ENCODE assay signal across 8 cellular contexts in genomic region chr2:219388127-219388844, GRCh38. TPM values are rescaled to one million over a fixed set of nuclear protein-coding genes. Genes with fewer than 3 reads are reported as not detected.
DNase-seq lines count a peak whose midpoint lies in the region; ATAC-seq and TF ChIP-seq lines count a peak whose summit lies in the region.

No MANE protein-coding gene starts in this region.

- no peaks in the 10 kb centered on the region for H3K9me3 ChIP-seq in SU-DHL-6 (ENCODE audit: insufficient read depth, low read length)
- no peaks in the 10 kb centered on the region for H3K9me3 ChIP-seq in transverse colon

- no peak overlapping the region for H3K27ac ChIP-seq in SU-DHL-6 (ENCODE audit: low read depth, low read length)
- peak overlapping the region; percentile 93 to 100 (median 97) for H3K27ac ChIP-seq in transverse colon

- no peaks in the 10 kb centered on the region for H3F3A ChIP-seq in SU-DHL-6 (ENCODE audit: insufficient read depth)

- no peak for TF ChIP-seq EP300 in transverse colon (IDR thresholded peaks at IDR 0.05; ENCODE audit: low read depth)

- H2AFZ ChIP-seq in SU-DHL-6 (ENCODE audit: low read depth, low read length, severe bottlenecking), result peak overlapping the region; percentile 95

- ATAC-seq in HG02798 (IDR thresholded peaks at IDR 0.05; ENCODE audit: poor library complexity, unreplicated experiment), result peak; percentile 84
- peak; percentile 77 for ATAC-seq in activated naive CD8-positive, alpha-beta T cell treated with anti-CD3 and anti-CD28 coated beads, Interleukin-2, amount 50 U/mL, for 24 hours

- no peaks in the 10 kb centered on the region for H3K79me2 ChIP-seq in SU-DHL-6 (ENCODE audit: insufficient read depth, low read length)

- TF ChIP-seq POLR2A in transverse colon (IDR thresholded peaks at IDR 0.05), result no peak

- peak overlapping the region; percentile 49 for H3K4me2 ChIP-seq in SU-DHL-6 (ENCODE audit: low read depth, low read length, poor library complexity, severe bottlenecking)

- peak; percentile 60 for DNase-seq in NCI-H128 (lab: John Stamatoyannopoulos, UW; ENCODE audit: unreplicated experiment)
- peak; percentile 100 for DNase-seq in activated naive CD8-positive, alpha-beta T cell treated with anti-CD3 and anti-CD28 coated beads, Interleukin-2, amount 50 U/mL, for 24 hours
- DNase-seq in cardiac septum (ENCODE audit: low spot score), result peak; percentile 99
- peak; percentile 93 for DNase-seq in pons (ENCODE audit: low spot score)
- DNase-seq in transverse colon, result peak; percentile 99

- no peak overlapping the region for H3K27ac Mint-ChIP-seq in activated naive CD8-positive, alpha-beta T cell treated with anti-CD3 and anti-CD28 coated beads, Interleukin-2, amount 50 U/mL, for 24 hours

- H3K4me3 ChIP-seq in SU-DHL-6 (ENCODE audit: insufficient read depth, low read length, poor library complexity, severe bottlenecking) (peak overlapping the region; percentile 22), transverse colon (peak overlapping the region; percentile 11 to 83 (median 54))

- peak overlapping the region; percentile 27; the same call in 1 of the 2 replicates for H3K9ac ChIP-seq in SU-DHL-6 (ENCODE audit: low read length)

- TF ChIP-seq CTCF in GM12874 (IDR thresholded peaks at IDR 0.05; ENCODE audit: insufficient read depth, low read depth, low read length), result peak; percentile 59
- TF ChIP-seq CTCF in SU-DHL-6 (IDR thresholded peaks at IDR 0.05; ENCODE audit: insufficient read depth, low read length, poor library complexity, severe bottlenecking), result peak; percentile 29
- TF ChIP-seq CTCF in transverse colon (IDR thresholded peaks at IDR 0.05), result peak; percentile 52 to 88 (median 62)

- no peaks in the 10 kb centered on the region for H3K9me3 Mint-ChIP-seq in activated naive CD8-positive, alpha-beta T cell treated with anti-CD3 and anti-CD28 coated beads, Interleukin-2, amount 50 U/mL, for 24 hours

- peaks cover 28% of the 10 kb centered on the region for H3K4me1 Mint-ChIP-seq in activated naive CD8-positive, alpha-beta T cell treated with anti-CD3 and anti-CD28 coated beads, Interleukin-2, amount 50 U/mL, for 24 hours

- H4K20me1 ChIP-seq in SU-DHL-6 (ENCODE audit: low read depth, low read length), result no peaks in the 10 kb centered on the region

- no peaks in the 10 kb centered on the region for H3K27me3 ChIP-seq in SU-DHL-6 (ENCODE audit: low read length)
- no peaks in the 10 kb centered on the region for H3K27me3 ChIP-seq in transverse colon

- H3K4me3 Mint-ChIP-seq in activated naive CD8-positive, alpha-beta T cell treated with anti-CD3 and anti-CD28 coated beads, Interleukin-2, amount 50 U/mL, for 24 hours, result peak overlapping the region; percentile 67

- no peaks in the 10 kb centered on the region for H3K9me2 ChIP-seq in SU-DHL-6 (replicated peaks; ENCODE audit: insufficient read depth, low read length)

- intact Hi-C loops in cardiac septum (cut with DNase I) (loop anchor here (5.0 kb wide), 2 partner anchors 106 to 211 kb away; partner anchors contain the start of genes CNPPD1 and RETREG2), transverse colon (cut with DNase I; ENCODE audit: low total_unique reads) (loop anchor here (10.0 kb wide), 1 partner anchor 1163 kb away; no protein-coding TSS in a partner anchor)

- no peaks in the 10 kb centered on the region for H3K27me3 Mint-ChIP-seq in activated naive CD8-positive, alpha-beta T cell treated with anti-CD3 and anti-CD28 coated beads, Interleukin-2, amount 50 U/mL, for 24 hours

- in situ Hi-C loops in transverse colon (cut with MboI; ENCODE audit: low pct_ligation_motif_present in 1 of 4, low pct_unique_long_range_greater_than_20kb in 1 of 4, low sequenced_read_pairs in 3 of 4), result no loop called here

- H3K4me1 ChIP-seq in transverse colon, result peaks cover 10 to 18% (median 14%) of the 10 kb centered on the region in 4 donors

- H3K36me3 ChIP-seq in SU-DHL-6 (ENCODE audit: low read length), result no peaks in the 10 kb centered on the region
- peaks cover 0 to 18% (median 5%) of the 10 kb centered on the region in 4 donors for H3K36me3 ChIP-seq in transverse colon

- whole genome bisulfite sequencing in transverse colon (ENCODE audit: low coverage in 1 of 2), 2 donors, result 0 to 3% methylated on average over 1 to 12 of the region's 78 CpGs

- H3K36me3 Mint-ChIP-seq in activated naive CD8-positive, alpha-beta T cell treated with anti-CD3 and anti-CD28 coated beads, Interleukin-2, amount 50 U/mL, for 24 hours (ENCODE audit: low read depth), result peaks cover 28% of the 10 kb centered on the region

RNA-seq across cellular contexts. Expression of gene DNPEP, which starts 0.6 kb away (rescaled TPM):
- total RNA-seq in cardiac septum, result 47.2 TPM
- total RNA-seq in transverse colon, result 100 to 1,000 TPM in 2 of 4 donors, 10 to 100 TPM in 2; 61.3 to 142 (median 104) TPM

RNA-seq across cellular contexts. Expression of gene DES, which starts 29.9 kb away (rescaled TPM):
- 21,230 TPM for total RNA-seq in cardiac septum
- over 10,000 TPM in 1 of 4 donors, 1,000 to 10,000 TPM in 2, 100 to 1,000 TPM in 1; 1,000 to 12,373 (median 1,519) TPM for total RNA-seq in transverse colon

RNA-seq across cellular contexts. Expression of gene SPEG, which starts 46.4 kb away (rescaled TPM):
- total RNA-seq in cardiac septum (199 TPM), transverse colon (10 to 100 TPM; 26.5 to 95.8 (median 48.5) TPM)

RNA-seq across cellular contexts. Expression of gene RESP18, which starts 55.7 kb away (rescaled TPM):
- not detected for total RNA-seq in cardiac septum
- total RNA-seq in transverse colon, result not detected
